In the genomic region with DNA sequence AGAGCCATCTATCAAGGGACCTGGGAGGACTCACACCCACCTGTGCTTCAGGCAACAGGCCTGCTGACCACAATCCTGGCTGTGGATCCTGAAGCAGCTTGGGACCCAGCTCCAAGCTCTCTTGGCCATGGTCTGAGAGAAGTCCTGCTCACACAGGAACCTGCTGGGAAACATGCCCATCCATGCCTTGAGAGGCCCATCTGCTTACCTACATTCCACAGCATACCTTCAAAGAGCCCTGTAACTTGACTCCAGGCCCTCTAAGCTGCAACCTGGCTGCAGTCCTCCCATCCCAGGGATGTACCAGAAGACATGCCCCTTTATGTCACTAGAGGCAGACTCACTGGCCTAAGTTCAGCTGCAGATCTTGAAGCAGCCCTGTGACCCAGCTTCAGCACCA, we compare ENCODE assay signal across 20 cellular contexts.
"Had no signal": no experiment of that assay in that cellular context is flagged by ENCODE, and none has a peak within 500 bp of the region (broad histone marks: within the 10 kb centered on the region; RNA-seq: fewer than 3 reads in every experiment).

No MANE protein-coding gene starts in this region.

- H3K27me3 ChIP-seq: ascending aorta, esophagus squamous epithelium, suprapubic skin, transverse colon, vagina had no signal

- H3K27ac ChIP-seq: ascending aorta, esophagus squamous epithelium, parathyroid adenoma, suprapubic skin, vagina, WERI-Rb-1 had no signal

- DNase-seq: activated CD4-positive, alpha-beta T cell treated with anti-CD3 and anti-CD28 coated beads, Interleukin-2, amount 50 U/mL, for 4 hours; activated gamma-delta T cell; cerebellar nuclear complex; cortex of kidney; effector CD4-positive, alpha-beta T cell; esophagus squamous epithelium; kidney; midbrain; stimulated activated CD4-positive, alpha-beta T cell treated with anti-CD3 and anti-CD28 coated beads, Interleukin-4, amount 100 ng/mL, for 1 hour; stimulated activated naive CD8-positive, alpha-beta T cell treated with anti-CD3 and anti-CD28 coated beads, Interleukin-15, amount 100 ng/mL, for 72 hours; transverse colon; WERI-Rb-1 had no signal

- H3K9ac ChIP-seq: parathyroid adenoma had no signal

- H2AFZ ChIP-seq: parathyroid adenoma had no signal

- H3K4me2 ChIP-seq: smooth muscle cell had no signal

- H3K9me3 ChIP-seq: ascending aorta, esophagus squamous epithelium, transverse colon, vagina had no signal

- H3K36me3 ChIP-seq: ascending aorta, suprapubic skin, transverse colon, vagina, WERI-Rb-1 had no signal

- ATAC-seq: left lobe of liver; sciatic nerve; stimulated activated naive CD8-positive, alpha-beta T cell treated with anti-CD3 and anti-CD28 coated beads, Interleukin-15, amount 100 ng/mL, for 72 hours had no signal

- H3K4me3 ChIP-seq: ascending aorta, esophagus squamous epithelium, lung, smooth muscle cell, suprapubic skin, transverse colon, vagina had no signal

- H3K79me2 ChIP-seq: parathyroid adenoma had no signal

- H3K4me1 ChIP-seq: esophagus squamous epithelium, parathyroid adenoma, suprapubic skin, transverse colon, vagina had no signal
